In the genomic region with DNA sequence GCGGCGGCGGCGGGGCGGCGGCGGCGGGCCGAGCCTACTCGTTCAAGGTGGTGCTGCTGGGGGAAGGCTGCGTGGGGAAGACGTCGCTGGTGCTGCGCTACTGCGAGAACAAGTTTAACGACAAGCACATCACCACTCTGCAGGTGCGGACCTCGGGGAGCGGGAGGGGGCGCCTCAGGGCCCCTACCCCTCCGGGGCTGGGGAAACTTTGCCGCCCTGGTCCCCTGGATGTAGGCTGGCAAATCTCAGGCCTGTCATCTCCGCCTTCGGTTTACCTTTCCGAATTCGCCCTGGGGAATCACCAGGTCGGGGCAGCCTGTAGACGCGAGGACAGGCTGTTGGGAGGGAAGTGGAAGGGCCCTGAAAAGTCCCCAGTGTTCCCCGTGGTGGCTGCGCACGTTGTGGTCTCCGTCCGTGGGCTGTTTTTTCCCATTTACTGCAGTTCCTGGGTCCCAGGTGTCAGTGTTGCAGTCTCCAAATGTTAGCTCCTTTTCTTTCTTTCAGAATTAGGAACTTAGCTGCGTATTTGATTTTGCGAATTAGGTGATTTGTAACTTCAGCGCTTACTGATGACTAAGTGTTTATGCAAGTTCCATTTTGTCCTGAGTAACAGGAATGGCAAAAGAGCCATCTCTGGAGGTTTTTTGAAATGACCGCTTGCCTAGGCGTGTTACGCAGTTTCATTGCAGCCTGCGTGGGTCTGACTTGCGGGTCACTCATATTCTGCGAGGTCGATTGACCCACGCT, we compare ENCODE assay signal across 1 cellular context.
TF ChIP-seq lines count a peak whose summit lies in the region.

No MANE protein-coding gene starts in this region.

TF ChIP-seq in K562, 482 proteins besides CTCF, POLR2A, EP300 and RAD21 (continued from another document):
- peak in 2 of 3 experiments; percentile 12 to 68 for TF ChIP-seq YY1 (IDR thresholded peaks at IDR 0.05; ENCODE audit: borderline replicate concordance in 1 of 3, control insufficient read depth in 1 of 3, extremely low read depth in 1 of 3, insufficient read depth in 3 of 3, insufficient read length in 1 of 3, insufficient replicate concordance in 2 of 3, low read depth in 1 of 3, low read length in 2 of 3)
- TF ChIP-seq NCOR1 (IDR thresholded peaks at IDR 0.05) = no peak
